In genomic region chr4:98166731-98167041, GRCh38 we compare ENCODE assay signal across 22 cellular contexts. TPM values are rescaled to one million over a fixed set of nuclear protein-coding genes. Genes with fewer than 3 reads are reported as not detected.
"Had no signal": no experiment of that assay in that cellular context is flagged by ENCODE, and none has a peak within 500 bp of the region (broad histone marks: within the 10 kb centered on the region; RNA-seq: fewer than 3 reads in every experiment).

No MANE protein-coding gene starts in this region.

- H3K4me3 ChIP-seq: SJSA1 had no signal

- H3K9me3 ChIP-seq: SJSA1 had no signal

- DNase-seq: activated B cell treated with CpG ODN at 0.5 μM for 24 hours; activated CD4-positive, alpha-beta memory T cell treated with anti-CD3 and anti-CD28 coated beads for 36 hours; activated CD4-positive, alpha-beta T cell treated with anti-CD3 and anti-CD28 coated beads for 1 hour; activated CD4-positive, alpha-beta T cell treated with anti-CD3 and anti-CD28 coated beads, Interleukin-2, amount 10 ng/mL, durations not matched to agents 7 days and 5 days; activated CD8-positive, alpha-beta memory T cell treated with anti-CD3 and anti-CD28 coated beads for 24 hours; activated gamma-delta T cell treated with Interleukin-2 at 50 U/mL for 16 hours; activated naive CD4-positive, alpha-beta T cell treated with anti-CD3 and anti-CD28 coated beads, Interleukin-2, amount 10 ng/mL, durations not matched to agents 7 days and 5 days; activated naive CD8-positive, alpha-beta T cell treated with anti-CD3 and anti-CD28 coated beads for 36 hours; activated T-cell treated with anti-CD3 and anti-CD28 coated beads, Interleukin-2, amount 50 U/mL, for 72 hours; Kasumi-1; KBM-7; NCI-H1048; NCI-H146; NCI-H187 treated with DMSO at 0.1 percent for 48 hours; NCI-H2081 treated with DMSO at 0.1 percent for 48 hours; NCI-H524; SHP77; T-cell; T-helper 2 cell had no signal

- H3K27me3 ChIP-seq: SJSA1 had no signal

- H3K27ac ChIP-seq: SJSA1 had no signal

- H3K36me3 ChIP-seq: SJSA1 had no signal

- ATAC-seq: activated T-cell treated with anti-CD3 and anti-CD28 coated beads, Interleukin-2, amount 50 U/mL, for 72 hours; T-cell had no signal

- H3K4me1 ChIP-seq: SJSA1 had no signal

RNA-seq across cellular contexts. Expression of gene STPG2, which starts 23.4 kb away (rescaled TPM):
- total RNA-seq: activated CD4-positive, alpha-beta memory T cell treated with anti-CD3 and anti-CD28 coated beads for 36 hours; activated naive CD8-positive, alpha-beta T cell treated with anti-CD3 and anti-CD28 coated beads for 36 hours; activated T-cell treated with anti-CD3 and anti-CD28 coated beads, Interleukin-2, amount 50 U/mL, for 72 hours; activated T-helper 2 cell treated with anti-CD3 and anti-CD28 coated beads, Interferon-gamma antibody, Interleukin-2, Interleukin-4, amounts not matched to agents 10 μg/mL and 5 μg/mL and 100 μg/mL, durations not matched to agents 14 hours and 24 hours and 36 hours; RPMI7951; SJSA1 had no signal
